In genomic region chr18:12338382-12338781, GRCh38 we compare ENCODE assay signal across 25 cellular contexts. TPM values are rescaled to one million over a fixed set of nuclear protein-coding genes. Genes with fewer than 3 reads are reported as not detected.
DNase-seq lines count a peak whose midpoint lies in the region; ATAC-seq and TF ChIP-seq lines count a peak whose summit lies in the region.
"Had no signal": no experiment of that assay in that cellular context is flagged by ENCODE, and none has a peak within 500 bp of the region (broad histone marks: within the 10 kb centered on the region; RNA-seq: fewer than 3 reads in every experiment).

No MANE protein-coding gene starts in this region.

- DNase-seq in right cardiac atrium (no peak), left ventricle myocardium superior (no peak), left lobe of liver (ENCODE audit: low spot score) (peak; percentile 16), germinal center (ENCODE audit: low spot score) (no peak), AML-193 (lab: John Stamatoyannopoulos, UW) (no peak)
- DNase-seq: CD4-positive, alpha-beta T cell; COR-L47; DMS 273 treated with DMSO at 0.1 percent for 48 hours; DMS79 treated with DMSO at 0.1 percent for 48 hours; GOT3; MG63; NCI-H1417; NCI-H1694 treated with DMSO at 0.1 percent for 48 hours; NCI-H2081 treated with DMSO at 0.1 percent for 48 hours; NCI-H2171 treated with DMSO at 0.1 percent for 48 hours; NCI-H446; NCI-H526; OCI-M1; SHP77 treated with DMSO at 0.1 percent for 48 hours had no signal

- ATAC-seq in right cardiac atrium (no peak), left ventricle myocardium superior (no peak), left lobe of liver (no peak), HG02623 (IDR thresholded peaks at IDR 0.05; ENCODE audit: unreplicated experiment) (no peak)
- ATAC-seq: A549, K562 had no signal

- no peaks in the 10 kb centered on the region for H3K4me1 ChIP-seq in right cardiac atrium (ENCODE audit: control insufficient read depth, insufficient read depth, low read length)
- peaks cover 13 to 23% (median 15%) of the 10 kb centered on the region in 3 donors for H3K4me1 ChIP-seq in skeletal muscle tissue (ENCODE audit: control insufficient read depth in 3 of 3, insufficient read depth in 3 of 3, low read length in 3 of 3)

- H3K4me3 ChIP-seq in right cardiac atrium (ENCODE audit: low read length) (no peak overlapping the region), skeletal muscle tissue (ENCODE audit: low read length in 3 of 3) (no peak overlapping the region)
- H3K4me3 ChIP-seq: A549, K562, MG63, SK-N-MC had no signal

- TF ChIP-seq CTCF in VCaP (conservative IDR thresholded peaks at IDR 0.05) = no peak

- H3K9me3 ChIP-seq in right cardiac atrium (ENCODE audit: control insufficient read depth, low read length) = no peaks in the 10 kb centered on the region
- H3K9me3 ChIP-seq in skeletal muscle tissue (ENCODE audit: control insufficient read depth in 3 of 3, low read length in 3 of 3) = no peaks in the 10 kb centered on the region
- H3K9me3 ChIP-seq: A549, MG63 had no signal

- H3K27me3 ChIP-seq in right cardiac atrium (ENCODE audit: control insufficient read depth, insufficient read depth) = no peaks in the 10 kb centered on the region
- no peaks in the 10 kb centered on the region for H3K27me3 ChIP-seq in skeletal muscle tissue (ENCODE audit: control insufficient read depth in 3 of 3, insufficient read depth in 3 of 3, low read length in 3 of 3)
- H3K27me3 ChIP-seq: MG63 had no signal

- peaks cover 36 to 62% (median 44%) of the 10 kb centered on the region in 3 donors for H3K36me3 ChIP-seq in skeletal muscle tissue (ENCODE audit: control insufficient read depth in 3 of 3, insufficient read depth in 3 of 3, low read length in 3 of 3)

- H3K27ac ChIP-seq in right cardiac atrium (ENCODE audit: low read length) (peak overlapping the region; percentile 56), VCaP (peak overlapping the region; percentile 48; the same call in 1 of the 2 replicates), skeletal muscle tissue (ENCODE audit: low read depth, low read length) (peak overlapping the region; percentile 52)
- H3K27ac ChIP-seq: A549, SK-N-MC had no signal

- intact Hi-C loops in right cardiac atrium (cut with DNase I) = no loop called here
- intact Hi-C loops in left ventricle myocardium superior (cut with micrococcal nuclease) = no loop called here

- no peak overlapping the region for H3K9ac ChIP-seq in skeletal muscle tissue (ENCODE audit: low read depth in 1 of 3, low read length in 3 of 3)

- WGBS in right cardiac atrium = 59% methylated on average over 2 of the region's 2 CpGs

RNA-seq across cellular contexts. Expression of gene TUBB6, which starts 30.3 kb away (rescaled TPM):
- total RNA-seq in right cardiac atrium (100 to 1,000 TPM in 2 of 4 donors, 10 to 100 TPM in 2; 69.0 to 189 (median 117) TPM), left ventricle myocardium superior (82.0 TPM), left lobe of liver (5.2 TPM), skeletal muscle tissue (499 TPM)
- polyA plus RNA-seq in right cardiac atrium = 143 TPM

RNA-seq across cellular contexts. Expression of gene AFG3L2, which starts 38.6 kb away (rescaled TPM):
- total RNA-seq in right cardiac atrium = 10 to 100 TPM; 73.1 to 88.4 (median 80.2) TPM
- polyA plus RNA-seq in right cardiac atrium = 53.3 TPM
- 143 TPM for total RNA-seq in left ventricle myocardium superior
- 34.6 TPM for total RNA-seq in left lobe of liver
- total RNA-seq in skeletal muscle tissue = 60.5 TPM

Comparison
In these comparisons a context has a peak if more than half of its experiments do, and no peak if none do; other contexts are left out.
1. RNA of gene TUBB6, which starts 30.3 kb away (total RNA-seq): 499 TPM in skeletal muscle tissue (single experiment), 69.0 to 189 TPM in right cardiac atrium and 82.0 TPM in left ventricle myocardium superior (single experiment); 5.2 TPM in left lobe of liver (single experiment); every median in the first group is over 10 times any median in the second.
2. Peak in every context shown above with its lines, with median percentiles within 50 percentile points of each other: H3K27ac ChIP-seq.